In the genomic region with DNA sequence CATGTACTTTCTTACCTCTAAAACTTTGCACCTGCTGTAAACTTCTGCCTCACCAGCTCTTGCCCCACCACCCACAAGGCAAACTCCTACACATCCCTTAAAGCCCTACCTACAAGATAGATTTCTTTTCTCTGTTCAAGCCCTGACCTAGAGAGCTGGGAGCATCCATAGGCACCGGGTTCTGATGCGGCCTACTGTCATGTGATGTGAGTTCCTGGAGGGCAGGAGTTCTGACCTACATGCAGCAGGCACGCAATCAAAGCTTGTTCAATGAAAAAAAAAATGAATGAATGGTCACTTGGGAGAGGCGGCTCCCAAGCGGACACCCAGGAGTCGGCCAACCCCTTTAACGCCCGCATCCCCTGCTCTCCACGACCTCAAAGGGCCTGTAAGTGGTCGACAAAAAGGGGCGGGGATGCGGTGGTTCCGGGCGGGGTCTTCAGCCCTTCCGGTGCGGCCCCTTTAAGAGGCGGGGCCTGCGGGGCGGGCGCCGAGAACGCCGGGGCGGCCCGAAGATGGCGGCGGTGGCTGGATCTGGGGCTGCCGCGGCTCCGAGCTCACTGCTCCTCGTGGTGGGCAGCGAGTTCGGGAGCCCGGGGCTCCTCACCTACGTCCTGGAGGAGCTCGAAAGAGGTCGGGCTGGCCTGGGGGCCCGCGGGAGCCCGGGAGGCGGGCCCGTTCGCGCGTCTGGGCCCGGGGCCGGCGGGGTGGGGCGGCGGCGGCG, we compare ENCODE assay signal across 8 cellular contexts. TPM values are rescaled to one million over a fixed set of nuclear protein-coding genes. Genes with fewer than 3 reads are reported as not detected.
DNase-seq lines count a peak whose midpoint lies in the region; ATAC-seq, FAIRE-seq and TF ChIP-seq lines count a peak whose summit lies in the region.

MAP1S (plus strand) TSS at position 493 of the 724 bp plus-strand sequence; CDS start at position 516, 23 bp downstream.

- intact Hi-C loops in Right ventricle myocardium inferior (cut with DNase I), result loop anchor here (10.0 kb wide), 1 partner anchor 136 kb away; the partner anchor contains the start of gene RPL18A
- intact Hi-C loops in pancreas (cut with DNase I), result no loop called here

- no peak for TF ChIP-seq RAD21 in SK-N-SH (IDR thresholded peaks at IDR 0.05; ENCODE audit: low read length)

- peak within 1 kb of the TSS; percentile 75 for H3K9ac ChIP-seq in SK-N-SH

- H3K4me3 ChIP-seq in SK-N-SH (ENCODE audit: low read depth in 2 of 2, low read length in 1 of 2) (peak within 1 kb of the TSS; percentile 74 to 82), pancreas (peak within 1 kb of the TSS; percentile 69 to 98 (median 90)), tibial nerve (peak within 1 kb of the TSS; percentile 76 to 96 (median 91))

- 7% methylated on average over 9 of the region's 52 CpGs for WGBS in SK-N-SH (ENCODE audit: low lambda C conversion rate)
- 1% methylated on average over 41 to 52 of the region's 52 CpGs for WGBS in pancreas, 2 donors
- 1 to 2% methylated on average over 30 to 39 of the region's 52 CpGs for WGBS in tibial nerve, 2 donors

- ATAC-seq in GM19351 (IDR thresholded peaks at IDR 0.05; ENCODE audit: unreplicated experiment), result peak; percentile 69
- ATAC-seq in activated naive CD4-positive, alpha-beta T cell treated with anti-CD3 and anti-CD28 coated beads, Interleukin-2, amount 50 U/mL, for 72 hours, result peak; percentile 79 to 84
- peak; percentile 47 for ATAC-seq in Right ventricle myocardium inferior
- peak; percentile 59 to 85 (median 71) for ATAC-seq in pancreas

- H3K79me2 ChIP-seq in SK-N-SH (ENCODE audit: insufficient read depth), result peaks cover 34% of the 10 kb centered on the region

- H3K4me2 ChIP-seq in SK-N-SH, result peak within 1 kb of the TSS; percentile 96

- H3K9me2 ChIP-seq in SK-N-SH, result no peaks in the 10 kb centered on the region

- TF ChIP-seq POLR2A in tibial nerve (IDR thresholded peaks at IDR 0.05), result peak in 1 of 2 donors; percentile 65

- POLR2A ChIA-PET in SK-N-SH (lab: Yijun Ruan, JAX), result interaction anchor here (0.8 to 1.5 kb wide), 2 partner anchors 113 to 140 kb away, joined by 3 to 4 read pairs; partner anchors contain the start of gene RPL18A

- peaks cover 5 to 9% of the 10 kb centered on the region in 2 donors for H3K36me3 Mint-ChIP-seq in activated naive CD4-positive, alpha-beta T cell treated with anti-CD3 and anti-CD28 coated beads, Interleukin-2, amount 50 U/mL, for 72 hours

- no peaks in the 10 kb centered on the region for H3K27me3 ChIP-seq in SK-N-SH (ENCODE audit: insufficient read depth)
- no peaks in the 10 kb centered on the region for H3K27me3 ChIP-seq in pancreas
- no peaks in the 10 kb centered on the region for H3K27me3 ChIP-seq in tibial nerve

- TF ChIP-seq CTCF in SK-N-SH (IDR thresholded peaks at IDR 0.05) (no peak), pancreas (IDR thresholded peaks at IDR 0.05) (no peak), tibial nerve (IDR thresholded peaks at IDR 0.05) (peak in 1 of 5 experiments; percentile 25)

- H3K9me3 Mint-ChIP-seq in activated naive CD4-positive, alpha-beta T cell treated with anti-CD3 and anti-CD28 coated beads, Interleukin-2, amount 50 U/mL, for 72 hours, result no peaks in the 10 kb centered on the region

- peaks cover 28% of the 10 kb centered on the region for H4K20me1 ChIP-seq in SK-N-SH (ENCODE audit: insufficient read depth)

- H3K4me1 ChIP-seq in SK-N-SH (ENCODE audit: control insufficient read depth in 1 of 2, insufficient read depth in 2 of 2, low read depth in 1 of 2, low read length in 1 of 2) (peaks cover 16 to 20% of the 10 kb centered on the region in 2 experiments; a peak in 2 of 4 replicates), pancreas (peaks cover 5 to 8% (median 6%) of the 10 kb centered on the region in 3 donors), tibial nerve (peaks cover 0 to 59% (median 31%) of the 10 kb centered on the region in 4 donors)

- H3K27ac ChIP-seq in SK-N-SH (ENCODE audit: low read depth in 2 of 2, low read length in 1 of 2) (peak within 1 kb of the TSS in 1 of 2 experiments; percentile 54; a peak in 1 of 4 replicates), pancreas (peak within 1 kb of the TSS in 3 of 4 donors; percentile 3 to 60 (median 50)), tibial nerve (peak within 1 kb of the TSS; percentile 7 to 83 (median 58))

- peak within 1 kb of the TSS; percentile 93 for H2AFZ ChIP-seq in SK-N-SH (ENCODE audit: low read depth)

- H3F3A ChIP-seq in SK-N-SH (replicated peaks; ENCODE audit: insufficient read depth), result no peaks in the 10 kb centered on the region

- CTCF ChIA-PET in SK-N-SH (lab: Yijun Ruan, JAX), result interaction anchor here (1.1 to 5.9 kb wide), 5 partner anchors 13 to 140 kb away, joined by 3 to 30 read pairs (median 4); partner anchors contain the start of gene RPL18A

- FAIRE-seq in pancreas (lab: Jason Lieb, UNC), result no peak

- DNase-seq in C1 segment of cervical spinal cord (lab: John Stamatoyannopoulos, UW) (peak in 9 of 14 donors; percentile 4 to 60 (median 30)), HuH-7.5 (ENCODE audit: low spot score) (peak; percentile 92), SK-N-SH (peak; percentile 98), Right ventricle myocardium inferior (ENCODE audit: missing footprints) (peak; percentile 87), pancreas (peak in 5 of 6 donors; percentile 27 to 83 (median 65)), tibial nerve (ENCODE audit: low spot score in 2 of 2) (no peak)
- peak; percentile 74 to 79 for DNase-seq in activated naive CD4-positive, alpha-beta T cell treated with anti-CD3 and anti-CD28 coated beads, Interleukin-2, amount 50 U/mL, for 72 hours (ENCODE audit: low spot score in 2 of 2)

- H3K36me3 ChIP-seq in SK-N-SH (replicated peaks in 1 of 2; ENCODE audit: control insufficient read depth in 1 of 2, insufficient read depth in 2 of 2, low read length in 1 of 2), result peaks cover 0 to 4% of the 10 kb centered on the region in 2 experiments
- H3K36me3 ChIP-seq in pancreas, result peaks cover 0 to 6% (median 0%) of the 10 kb centered on the region in 3 donors
- H3K36me3 ChIP-seq in tibial nerve, result peaks cover 0 to 15% (median 7%) of the 10 kb centered on the region in 3 donors

- peak within 1 kb of the TSS; percentile 81 to 96 for H3K27ac Mint-ChIP-seq in activated naive CD4-positive, alpha-beta T cell treated with anti-CD3 and anti-CD28 coated beads, Interleukin-2, amount 50 U/mL, for 72 hours

- no peaks in the 10 kb centered on the region for H3K9me3 ChIP-seq in SK-N-SH
- no peaks in the 10 kb centered on the region for H3K9me3 ChIP-seq in pancreas
- H3K9me3 ChIP-seq in tibial nerve, result no peaks in the 10 kb centered on the region

- TF ChIP-seq EP300 in SK-N-SH (IDR thresholded peaks at IDR 0.05; ENCODE audit: borderline replicate concordance in 1 of 2, low read depth in 1 of 2, low read length in 1 of 2) (no peak), tibial nerve (IDR thresholded peaks at IDR 0.05) (peak; percentile 43 to 87)

TF ChIP-seq in SK-N-SH, 30 proteins besides CTCF, POLR2A, EP300 and RAD21 (continues in another document):
- TF ChIP-seq NFIC (IDR thresholded peaks at IDR 0.05; ENCODE audit: borderline replicate concordance) (no peak), MXI1 (IDR thresholded peaks at IDR 0.05; ENCODE audit: low read depth, low read length) (peak; percentile 54; the same call in 1 of the 2 replicates), FOSL2 (IDR thresholded peaks at IDR 0.05; ENCODE audit: borderline replicate concordance, low read depth) (no peak), JUND (IDR thresholded peaks at IDR 0.05) (no peak), GABPA (IDR thresholded peaks at IDR 0.05; ENCODE audit: low read depth) (peak; percentile 65), NRF1 (IDR thresholded peaks at IDR 0.05; ENCODE audit: low read depth, low read length) (no peak), RCOR1 (IDR thresholded peaks at IDR 0.05; ENCODE audit: low read length) (no peak), TEAD4 (IDR thresholded peaks at IDR 0.05; ENCODE audit: borderline replicate concordance, insufficient read depth) (no peak), TAF1 (IDR thresholded peaks at IDR 0.05; ENCODE audit: borderline replicate concordance, low read depth, low read length) (peak; percentile 94), YY1 (IDR thresholded peaks at IDR 0.05; ENCODE audit: low read depth) (peak; percentile 91), TCF12 (IDR thresholded peaks at IDR 0.05) (no peak)
- TF ChIP-seq, protein P1, sequence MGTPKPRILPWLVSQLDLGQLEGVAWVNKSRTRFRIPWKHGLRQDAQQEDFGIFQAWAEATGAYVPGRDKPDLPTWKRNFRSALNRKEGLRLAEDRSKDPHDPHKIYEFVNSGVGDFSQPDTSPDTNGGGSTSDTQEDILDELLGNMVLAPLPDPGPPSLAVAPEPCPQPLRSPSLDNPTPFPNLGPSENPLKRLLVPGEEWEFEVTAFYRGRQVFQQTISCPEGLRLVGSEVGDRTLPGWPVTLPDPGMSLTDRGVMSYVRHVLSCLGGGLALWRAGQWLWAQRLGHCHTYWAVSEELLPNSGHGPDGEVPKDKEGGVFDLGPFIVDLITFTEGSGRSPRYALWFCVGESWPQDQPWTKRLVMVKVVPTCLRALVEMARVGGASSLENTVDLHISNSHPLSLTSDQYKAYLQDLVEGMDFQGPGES (IDR thresholded peaks at IDR 0.05; ENCODE audit: low read depth, low read length), result no peak
- TF ChIP-seq, protein P2, sequence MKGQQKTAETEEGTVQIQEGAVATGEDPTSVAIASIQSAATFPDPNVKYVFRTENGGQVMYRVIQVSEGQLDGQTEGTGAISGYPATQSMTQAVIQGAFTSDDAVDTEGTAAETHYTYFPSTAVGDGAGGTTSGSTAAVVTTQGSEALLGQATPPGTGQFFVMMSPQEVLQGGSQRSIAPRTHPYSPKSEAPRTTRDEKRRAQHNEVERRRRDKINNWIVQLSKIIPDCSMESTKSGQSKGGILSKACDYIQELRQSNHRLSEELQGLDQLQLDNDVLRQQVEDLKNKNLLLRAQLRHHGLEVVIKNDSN (IDR thresholded peaks at IDR 0.05; ENCODE audit: borderline replicate concordance, low read depth), result peak; percentile 27; the same call in 1 of the 2 replicates

RNA-seq across cellular contexts. Expression of gene MAP1S, which starts in this region (rescaled TPM):
- 7.8 and 18.4 TPM in 2 replicates for polyA plus RNA-seq in SK-N-SH (2012; rRNA removed)
- polyA plus RNA-seq in SK-N-SH (2012; cell fraction: cytosol; rRNA removed), result 4.9 and 9.1 TPM in 2 replicates
- polyA plus RNA-seq in SK-N-SH (2012; cell fraction: nucleus; rRNA removed), result 24.7 and 42.3 TPM in 2 replicates
- 10 to 100 TPM; 57.8 to 65.8 TPM for total RNA-seq in activated naive CD4-positive, alpha-beta T cell treated with anti-CD3 and anti-CD28 coated beads, Interleukin-2, amount 50 U/mL, for 72 hours
- 26.0 TPM for total RNA-seq in Right ventricle myocardium inferior
- total RNA-seq in pancreas, result 10 to 100 TPM; 13.9 to 35.6 (median 21.3) TPM
- 10 to 100 TPM; 22.1 to 22.4 TPM for polyA plus RNA-seq in pancreas
- total RNA-seq in tibial nerve, result 10 to 100 TPM; 23.4 to 39.3 (median 31.2) TPM

Comparison
In these comparisons a context has a peak if more than half of its experiments do, and no peak if none do; other contexts are left out.
1. DNase-seq: peak in C1 segment of cervical spinal cord (9 of 14), HuH-7.5 (single experiment), SK-N-SH (single experiment), activated naive CD4-positive, alpha-beta T cell treated with anti-CD3 and anti-CD28 coated beads, Interleukin-2, amount 50 U/mL, for 72 hours (2 of 2), Right ventricle myocardium inferior (single experiment) and pancreas (5 of 6); none in tibial nerve (0 of 2).
2. Peak in every context shown above with its lines, with median percentiles within 50 percentile points of each other: ATAC-seq and H3K4me3 ChIP-seq.